Comparison of ENCODE assay signal across 2 cellular contexts in the genomic region with DNA sequence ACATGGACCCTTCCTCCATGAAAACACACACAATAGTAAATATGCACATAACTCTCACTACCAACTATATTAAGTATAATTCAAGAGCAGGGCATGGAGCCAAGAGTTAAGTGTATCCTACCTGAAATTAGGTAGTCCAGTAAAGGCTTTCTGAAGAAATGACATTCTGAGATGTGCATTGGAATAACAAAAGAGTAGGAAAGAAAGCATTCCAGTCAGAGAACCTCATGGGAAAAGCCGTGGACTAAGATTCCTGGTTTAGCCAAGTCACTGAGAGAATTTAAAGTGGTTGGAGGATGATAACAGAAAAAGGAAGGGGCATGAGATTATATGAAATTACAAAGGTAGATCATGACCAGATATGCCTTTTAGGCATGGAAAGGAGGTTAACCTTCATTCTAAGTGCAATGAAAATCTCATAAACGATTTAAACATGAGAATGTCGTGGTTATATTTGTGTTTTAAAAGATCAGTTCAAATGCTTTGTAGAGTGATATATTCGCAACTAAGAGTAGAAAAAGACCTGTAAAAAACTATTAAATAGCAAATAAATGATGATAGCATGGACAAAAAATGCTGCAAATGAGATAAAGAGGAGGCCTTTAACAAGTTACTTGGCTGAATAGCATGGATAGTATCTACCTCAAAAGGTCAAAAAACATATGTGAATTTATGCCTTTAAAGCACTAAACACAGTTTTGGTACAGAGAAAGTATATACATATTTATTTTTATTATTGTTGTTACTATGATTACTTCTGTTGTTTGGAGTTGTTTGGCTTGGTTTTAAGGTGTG.
TF ChIP-seq lines count a peak whose summit lies in the region.

No MANE protein-coding gene starts in this region.

TF ChIP-seq in SK-N-SH, 30 proteins besides CTCF, POLR2A, EP300 and RAD21:
- TF ChIP-seq SMC3 (IDR thresholded peaks at IDR 0.05; ENCODE audit: low read depth, low read length) = no peak
- no peak for TF ChIP-seq TCF12 (IDR thresholded peaks at IDR 0.05)
- no peak for TF ChIP-seq GABPA (IDR thresholded peaks at IDR 0.05; ENCODE audit: low read depth)
- no peak for TF ChIP-seq TAF1 (IDR thresholded peaks at IDR 0.05; ENCODE audit: borderline replicate concordance, low read depth, low read length)
- TF ChIP-seq FOXJ3 (CRISPR knock-in tag; IDR thresholded peaks at IDR 0.05) = no peak
- no peak for TF ChIP-seq YY1 (IDR thresholded peaks at IDR 0.05; ENCODE audit: low read depth)
- TF ChIP-seq, protein P1, sequence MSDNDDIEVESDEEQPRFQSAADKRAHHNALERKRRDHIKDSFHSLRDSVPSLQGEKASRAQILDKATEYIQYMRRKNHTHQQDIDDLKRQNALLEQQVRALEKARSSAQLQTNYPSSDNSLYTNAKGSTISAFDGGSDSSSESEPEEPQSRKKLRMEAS (IDR thresholded peaks at IDR 0.05; ENCODE audit: low read depth) = no peak

TF ChIP-seq in H1, 55 proteins besides CTCF, POLR2A, EP300 and RAD21:
- TF ChIP-seq JUN (IDR thresholded peaks at IDR 0.05; ENCODE audit: low read depth, low read length) (peak; percentile 33; the same call in 1 of the 2 replicates), TEAD4 (IDR thresholded peaks at IDR 0.05; ENCODE audit: low read depth, low read length) (0 out of 2 replicates have a peak, but pooled peaks have one; percentile 21), SAP30 (IDR thresholded peaks at IDR 0.05; ENCODE audit: insufficient read depth, insufficient replicate concordance, low read length) (no peak)
- TF ChIP-seq, protein P2, sequence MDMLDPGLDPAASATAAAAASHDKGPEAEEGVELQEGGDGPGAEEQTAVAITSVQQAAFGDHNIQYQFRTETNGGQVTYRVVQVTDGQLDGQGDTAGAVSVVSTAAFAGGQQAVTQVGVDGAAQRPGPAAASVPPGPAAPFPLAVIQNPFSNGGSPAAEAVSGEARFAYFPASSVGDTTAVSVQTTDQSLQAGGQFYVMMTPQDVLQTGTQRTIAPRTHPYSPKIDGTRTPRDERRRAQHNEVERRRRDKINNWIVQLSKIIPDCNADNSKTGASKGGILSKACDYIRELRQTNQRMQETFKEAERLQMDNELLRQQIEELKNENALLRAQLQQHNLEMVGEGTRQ (IDR thresholded peaks at IDR 0.05; ENCODE audit: low read length) = no peak
